Comparison of ENCODE assay signal across 13 cellular contexts in genomic region chr5:124725040-124725434, GRCh38. TPM values are rescaled to one million over a fixed set of nuclear protein-coding genes. Genes with fewer than 3 reads are reported as not detected.
DNase-seq lines count a peak whose midpoint lies in the region; ATAC-seq, FAIRE-seq and TF ChIP-seq lines count a peak whose summit lies in the region.
"Had no signal": no experiment of that assay in that cellular context is flagged by ENCODE, and none has a peak within 500 bp of the region (broad histone marks: within the 10 kb centered on the region; RNA-seq: fewer than 3 reads in every experiment).

No MANE protein-coding gene starts in this region.

- peaks cover 2% of the 10 kb centered on the region for H3K27me3 Mint-ChIP-seq in endothelial cell (ENCODE audit: unreplicated experiment)
- no peaks in the 10 kb centered on the region for H3K27me3 Mint-ChIP-seq in T-helper 2 cell treated with Interferon-gamma antibody and Interleukin-4, amounts not matched to agents 5 μg/mL and 100 μg/mL, for 36 hours (ENCODE audit: low read depth)

- FAIRE-seq in GM12892 (lab: Jason Lieb, UNC) (peak; percentile 68), pancreas (lab: Jason Lieb, UNC) (no peak)

- peak overlapping the region; percentile 1 for H3K27ac Mint-ChIP-seq in endothelial cell (ENCODE audit: unreplicated experiment)
- no peak overlapping the region for H3K27ac Mint-ChIP-seq in T-helper 2 cell treated with Interferon-gamma antibody and Interleukin-4, amounts not matched to agents 5 μg/mL and 100 μg/mL, for 36 hours

- H3K36me3 Mint-ChIP-seq in endothelial cell (ENCODE audit: low read depth, unreplicated experiment), result peaks cover 6% of the 10 kb centered on the region
- no peaks in the 10 kb centered on the region for H3K36me3 Mint-ChIP-seq in T-helper 2 cell treated with Interferon-gamma antibody and Interleukin-4, amounts not matched to agents 5 μg/mL and 100 μg/mL, for 36 hours (ENCODE audit: low read depth)

- no peak for TF ChIP-seq POLR2A in GM12892 (IDR thresholded peaks at IDR 0.05; ENCODE audit: low read depth, low read length)

- no peaks in the 10 kb centered on the region for H3K27me3 ChIP-seq in pancreas
- H3K27me3 ChIP-seq: SJSA1 had no signal

- H3K4me1 Mint-ChIP-seq in endothelial cell (ENCODE audit: unreplicated experiment), result peaks cover 43% of the 10 kb centered on the region
- H3K4me1 Mint-ChIP-seq in T-helper 2 cell treated with Interferon-gamma antibody and Interleukin-4, amounts not matched to agents 5 μg/mL and 100 μg/mL, for 36 hours (ENCODE audit: low read depth), result no peaks in the 10 kb centered on the region

- H3K9me3 ChIP-seq in pancreas, result no peaks in the 10 kb centered on the region
- H3K9me3 ChIP-seq: SJSA1 had no signal

- ATAC-seq in GM21528 (IDR thresholded peaks at IDR 0.05; ENCODE audit: low FRiP score, unreplicated experiment) (peak; percentile 43), HG03378 (IDR thresholded peaks at IDR 0.05; ENCODE audit: unreplicated experiment) (peak; percentile 46), pancreas (no peak)

- WGBS in pancreas, 2 donors, result 63 to 65% methylated on average over 4 of the region's 4 CpGs

- H3K27ac ChIP-seq in pancreas, result no peak overlapping the region
- H3K27ac ChIP-seq: SJSA1 had no signal

- H3K9me3 Mint-ChIP-seq in endothelial cell (ENCODE audit: unreplicated experiment), result no peaks in the 10 kb centered on the region
- no peaks in the 10 kb centered on the region for H3K9me3 Mint-ChIP-seq in T-helper 2 cell treated with Interferon-gamma antibody and Interleukin-4, amounts not matched to agents 5 μg/mL and 100 μg/mL, for 36 hours

- intact Hi-C loops in pancreas (cut with DNase I), result no loop called here

- H3K4me3 ChIP-seq in pancreas, result no peak overlapping the region
- H3K4me3 ChIP-seq: SJSA1 had no signal

- H3K36me3 ChIP-seq in pancreas, result no peaks in the 10 kb centered on the region
- H3K36me3 ChIP-seq: SJSA1 had no signal

- DNase-seq in GM12892 (ENCODE audit: insufficient read length) (no peak), endothelial cell (ENCODE audit: low spot score) (no peak), NOMO-1 (lab: John Stamatoyannopoulos, UW; ENCODE audit: unreplicated experiment in 2 of 2) (no peak), pancreas (no peak)
- DNase-seq in T-helper 2 cell treated with Interferon-gamma antibody and Interleukin-4, amounts not matched to agents 5 μg/mL and 100 μg/mL, for 36 hours (ENCODE audit: low spot score), result no peak
- DNase-seq in activated CD4-positive, alpha-beta T cell treated with anti-CD3 and anti-CD28 coated beads, Interleukin-2, amount 50 U/mL, for 1 hour, result no peak
- DNase-seq: central memory CD4-positive, alpha-beta T cell; foreskin fibroblast; mammary epithelial cell; NCI-H1694 treated with DMSO at 0.1 percent for 48 hours had no signal

- no peak for TF ChIP-seq CTCF in endothelial cell (IDR thresholded peaks at IDR 0.05; ENCODE audit: unreplicated experiment)
- TF ChIP-seq CTCF in pancreas (IDR thresholded peaks at IDR 0.05), result no peak

- no peak overlapping the region for H3K4me3 Mint-ChIP-seq in endothelial cell (ENCODE audit: unreplicated experiment)
- H3K4me3 Mint-ChIP-seq in T-helper 2 cell treated with Interferon-gamma antibody and Interleukin-4, amounts not matched to agents 5 μg/mL and 100 μg/mL, for 36 hours, result no peak overlapping the region

- peaks cover 3 to 20% (median 13%) of the 10 kb centered on the region in 3 donors for H3K4me1 ChIP-seq in pancreas

RNA-seq across cellular contexts. Expression of gene ZNF608, which starts 21.4 kb away (rescaled TPM):
- 12.9 TPM for polyA plus RNA-seq in GM12892 (2012; ENCODE audit: missing spikeins)
- total RNA-seq in endothelial cell (ENCODE audit: unreplicated experiment), result 88.0 TPM
- total RNA-seq in pancreas, result 10 to 100 TPM in 5 of 6 donors, 1 to 10 TPM in 1; 9.3 to 21.6 (median 11.4) TPM
- polyA plus RNA-seq in pancreas, result 10 to 100 TPM; 13.7 to 14.8 TPM

Comparison
In these comparisons a context has a peak if more than half of its experiments do, and no peak if none do; other contexts are left out.
1. ATAC-seq: peak in GM21528 (single experiment) and HG03378 (single experiment); none in pancreas (0 of 4).